ENCODE assay signal across 8 cellular contexts in genomic region chrX:76253432-76253831, GRCh38.
A peak's percentile ranks its signal among the peaks of the same experiment; 100 is the strongest.
DNase-seq lines count a peak whose midpoint lies in the region; ATAC-seq and TF ChIP-seq lines count a peak whose summit lies in the region.

No MANE protein-coding gene starts in this region.

- POLR2A ChIA-PET in WTC11 (lab: Charles Lee): no interaction called here
- POLR2A ChIA-PET in naive thymus-derived CD8-positive, alpha-beta T cell (lab: Charles Lee): interaction anchor here (1.3 kb wide), 1 partner anchor 105 kb away, joined by 4 read pairs; no protein-coding TSS in a partner anchor

- no peaks in the 10 kb centered on the region for H3K4me1 ChIP-seq in KMS-11 (ENCODE audit: low read depth, poor library complexity, severe bottlenecking)

- no peaks in the 10 kb centered on the region for H3K9me3 Mint-ChIP-seq in WTC11
- H3K9me3 Mint-ChIP-seq in naive thymus-derived CD8-positive, alpha-beta T cell: no peaks in the 10 kb centered on the region

- ATAC-seq in GM21619 (IDR thresholded peaks at IDR 0.05; ENCODE audit: unreplicated experiment): peak; percentile 93
- peak; percentile 92 for ATAC-seq in WTC11
- peak; percentile 62 to 77 for ATAC-seq in naive thymus-derived CD8-positive, alpha-beta T cell

- H3K27me3 ChIP-seq in KMS-11 (ENCODE audit: insufficient read depth, low read depth): no peaks in the 10 kb centered on the region

- no peak overlapping the region for H2AFZ ChIP-seq in KMS-11 (ENCODE audit: low read depth)

- H3K36me3 Mint-ChIP-seq in WTC11: no peaks in the 10 kb centered on the region
- no peaks in the 10 kb centered on the region for H3K36me3 Mint-ChIP-seq in naive thymus-derived CD8-positive, alpha-beta T cell

- no peak overlapping the region for H3K27ac Mint-ChIP-seq in WTC11
- H3K27ac Mint-ChIP-seq in naive thymus-derived CD8-positive, alpha-beta T cell: peak overlapping the region in 1 of 10 donors; percentile 23

- TF ChIP-seq CTCF in KMS-11 (conservative IDR thresholded peaks at IDR 0.05; ENCODE audit: low read depth, low read length) (peak; percentile 51), WTC11 (IDR thresholded peaks at IDR 0.05) (0 out of 2 replicates have a peak, but pooled peaks have one; percentile 18)

- H3K27ac ChIP-seq in KMS-11: no peak overlapping the region

- no peak overlapping the region for H3K4me3 ChIP-seq in KMS-11 (IDR thresholded peaks at IDR 0.05; ENCODE audit: insufficient read depth, low read depth, low read length)

- no peak overlapping the region for H3K9ac ChIP-seq in KMS-11

- CTCF ChIA-PET in WTC11 (lab: Charles Lee): interaction anchor here (0.8 to 2.1 kb wide), 3 partner anchors 81 to 105 kb away, joined by 3 to 5 read pairs (median 4); no protein-coding TSS in a partner anchor

- no peaks in the 10 kb centered on the region for H3K79me2 ChIP-seq in KMS-11 (ENCODE audit: insufficient read depth, low read depth)

- H3K4me1 Mint-ChIP-seq in WTC11: no peaks in the 10 kb centered on the region
- H3K4me1 Mint-ChIP-seq in naive thymus-derived CD8-positive, alpha-beta T cell: peaks cover 0 to 6% (median 2%) of the 10 kb centered on the region in 4 donors

- H3K4me3 Mint-ChIP-seq in WTC11: no peak overlapping the region
- H3K4me3 Mint-ChIP-seq in naive thymus-derived CD8-positive, alpha-beta T cell: no peak overlapping the region

- H3K36me3 ChIP-seq in KMS-11 (ENCODE audit: insufficient read depth): no peaks in the 10 kb centered on the region

- DNase-seq in NK-92 treated with Interleukin-12 subunit alpha and Interleukin-12 subunit beta, amount 100 ng/mL, for 24 hours (lab: John Stamatoyannopoulos, UW): peak; percentile 0
- DNase-seq in NK-92 (lab: John Stamatoyannopoulos, UW; ENCODE audit: unreplicated experiment) (no peak), WTC11 (ENCODE audit: low spot score) (peak; percentile 28), epidermal melanocyte (ENCODE audit: insufficient read length, low spot score) (peak; percentile 37), ecto neural progenitor cell (ENCODE audit: low spot score) (no peak)
- peak in 9 of 10 donors; percentile 6 to 77 (median 38) for DNase-seq in naive thymus-derived CD8-positive, alpha-beta T cell

- peaks cover 9% of the 10 kb centered on the region for H3K27me3 Mint-ChIP-seq in WTC11 (ENCODE audit: low read depth)
- H3K27me3 Mint-ChIP-seq in naive thymus-derived CD8-positive, alpha-beta T cell: peaks cover 0 to 3% (median 0%) of the 10 kb centered on the region in 5 donors

- H3K4me2 ChIP-seq in KMS-11: no peak overlapping the region

- H4K20me1 ChIP-seq in KMS-11 (ENCODE audit: insufficient read depth): no peaks in the 10 kb centered on the region

TF ChIP-seq in WTC11, 78 proteins besides CTCF, POLR2A, EP300 and RAD21 (continues in another document):
- TF ChIP-seq ZNF232 (CRISPR knock-in tag; IDR thresholded peaks at IDR 0.05) (no peak), CREM (CRISPR knock-in tag; IDR thresholded peaks at IDR 0.05) (no peak), ZSCAN18 (CRISPR knock-in tag; IDR thresholded peaks at IDR 0.05) (no peak), CDX4 (CRISPR knock-in tag; IDR thresholded peaks at IDR 0.05; ENCODE audit: borderline replicate concordance) (no peak), ZBTB43 (CRISPR knock-in tag; IDR thresholded peaks at IDR 0.05) (no peak), FOXP4 (CRISPR knock-in tag; IDR thresholded peaks at IDR 0.05) (no peak), STAT6 (CRISPR knock-in tag; conservative IDR thresholded peaks at IDR 0.05; ENCODE audit: low read depth) (no peak), CBFB (CRISPR knock-in tag; IDR thresholded peaks at IDR 0.05; ENCODE audit: low read depth) (no peak), ZBTB21 (CRISPR knock-in tag; IDR thresholded peaks at IDR 0.05; ENCODE audit: borderline replicate concordance) (no peak), FOXK1 (CRISPR knock-in tag; IDR thresholded peaks at IDR 0.05) (no peak), USF1 (CRISPR knock-in tag; IDR thresholded peaks at IDR 0.05) (no peak), ZNF425 (CRISPR knock-in tag; conservative IDR thresholded peaks at IDR 0.05) (no peak)

Comparison
In these comparisons a context has a peak if more than half of its experiments do, and no peak if none do; other contexts are left out.
1. DNase-seq: peak in NK-92 treated with Interleukin-12 subunit alpha and Interleukin-12 subunit beta, amount 100 ng/mL, for 24 hours (single experiment), WTC11 (single experiment), epidermal melanocyte (single experiment) and naive thymus-derived CD8-positive, alpha-beta T cell (9 of 10); none in NK-92 (single experiment) and ecto neural progenitor cell (single experiment).
2. Peak in every context shown above with its lines, with median percentiles within 50 percentile points of each other: ATAC-seq.